15 cellular contexts compared by ENCODE assay signal in the genomic region with DNA sequence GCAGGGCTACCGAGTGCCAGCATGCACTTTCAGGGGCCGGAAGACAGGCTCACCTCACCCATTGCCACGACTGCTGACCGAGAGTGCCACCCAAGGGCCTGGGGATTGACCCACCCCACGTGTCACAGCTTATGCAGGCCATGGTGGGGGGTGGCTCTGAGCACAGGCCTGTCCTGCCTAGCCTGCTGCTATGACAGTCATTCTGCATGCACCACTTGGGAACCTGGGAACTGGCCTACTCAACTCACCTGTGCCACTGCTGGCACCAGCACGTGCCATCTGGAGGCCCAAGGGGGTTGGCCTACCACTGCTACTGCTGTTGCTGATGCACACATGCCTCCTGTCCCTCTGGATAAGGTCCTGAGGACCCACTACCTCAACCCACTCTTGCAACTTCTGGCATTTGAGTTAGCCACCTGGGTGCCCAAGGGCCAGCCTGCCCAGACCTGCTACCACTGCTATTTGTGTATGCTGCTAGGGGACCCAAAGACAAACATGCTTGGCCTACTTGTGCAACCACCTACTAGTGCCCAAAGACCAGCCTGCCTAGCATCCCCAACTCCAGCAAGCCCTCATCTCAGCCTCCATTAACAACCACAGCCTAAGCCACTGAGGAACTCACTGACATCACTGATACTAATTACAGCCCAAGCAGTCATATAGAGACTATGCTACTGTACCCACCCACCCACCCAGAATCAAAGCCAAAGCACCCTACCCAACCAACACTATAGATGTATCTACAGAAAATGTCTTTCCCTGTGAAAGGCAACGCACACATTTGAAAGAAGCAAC. TPM values are rescaled to one million over a fixed set of nuclear protein-coding genes. Genes with fewer than 3 reads are reported as not detected.
DNase-seq lines count a peak whose midpoint lies in the region; ATAC-seq and TF ChIP-seq lines count a peak whose summit lies in the region.
"Had no signal": no experiment of that assay in that cellular context is flagged by ENCODE, and none has a peak within 500 bp of the region (broad histone marks: within the 10 kb centered on the region; RNA-seq: fewer than 3 reads in every experiment).

No MANE protein-coding gene starts in this region.

- no peak overlapping the region for H2BK5ac ChIP-seq in trophoblast cell (ENCODE audit: low read depth, low read length, poor library complexity)

- ATAC-seq in omental fat pad (ENCODE audit: low FRiP score) (no peak), GM21723 (IDR thresholded peaks at IDR 0.05; ENCODE audit: unreplicated experiment) (no peak)

- no peak overlapping the region for H4K8ac ChIP-seq in trophoblast cell (ENCODE audit: low read depth, low read length)

- H2BK120ac ChIP-seq in trophoblast cell (ENCODE audit: insufficient read depth, low read length, poor library complexity) = no peak overlapping the region

- H3K23ac ChIP-seq in trophoblast cell (ENCODE audit: low read length) = no peak overlapping the region

- no peak overlapping the region for H4K12ac ChIP-seq in trophoblast cell (ENCODE audit: low read depth, low read length)

- no peak overlapping the region for H3K14ac ChIP-seq in trophoblast cell (ENCODE audit: low read length)

- H3K9ac ChIP-seq in trophoblast cell (ENCODE audit: low read length) = peak overlapping the region; percentile 38
- H3K9ac ChIP-seq: BLaER1 treated with 17β-estradiol and CSF1 and Interleukin-3, amounts not matched to agents 10 nM and 100 nM had no signal

- no peaks in the 10 kb centered on the region for H3K79me2 ChIP-seq in trophoblast cell (ENCODE audit: control insufficient read depth, insufficient read depth, low read length, poor library complexity)

- H3K27me3 ChIP-seq in trophoblast cell (ENCODE audit: insufficient read depth, low read length) = no peaks in the 10 kb centered on the region
- H3K27me3 ChIP-seq: BLaER1 treated with 17β-estradiol and CSF1 and Interleukin-3, amounts not matched to agents 10 nM and 100 nM had no signal

- no CpG with 5 or more reads among the region's 7 CpGs for WGBS in trophoblast cell (ENCODE audit: extremely low coverage, insufficient coverage, insufficient read length)

- H3K79me1 ChIP-seq in trophoblast cell (ENCODE audit: low read length) = no peaks in the 10 kb centered on the region

- H3K4ac ChIP-seq in trophoblast cell (ENCODE audit: low read depth, low read length) = no peak overlapping the region

- H2BK12ac ChIP-seq in trophoblast cell (ENCODE audit: low read length) = no peak overlapping the region

- H3K36me3 ChIP-seq in trophoblast cell (ENCODE audit: control insufficient read depth in 1 of 2, insufficient read depth in 2 of 2, low read length in 2 of 2) = no peaks in the 10 kb centered on the region
- H3K36me3 ChIP-seq: BLaER1 treated with 17β-estradiol and CSF1 and Interleukin-3, amounts not matched to agents 10 nM and 100 nM; HAP-1 had no signal

- no peak overlapping the region for H3K4me3 ChIP-seq in trophoblast cell (ENCODE audit: low read depth, low read length)
- H3K4me3 ChIP-seq: BLaER1 treated with 17β-estradiol and CSF1 and Interleukin-3, amounts not matched to agents 10 nM and 100 nM; HAP-1 had no signal

- H3K4me3 Mint-ChIP-seq in activated CD4-positive, alpha-beta T cell treated with anti-CD3 and anti-CD28 coated beads, Interleukin-2, amount 10 ng/mL, durations not matched to agents 24 days and 14 days = peak overlapping the region; percentile 20
- H3K4me3 Mint-ChIP-seq in activated CD4-positive, alpha-beta T cell treated with anti-CD3 and anti-CD28 coated beads, Interleukin-2, amount 10 ng/mL, durations not matched to agents 7 days and 5 days = no peak overlapping the region
- no peak overlapping the region for H3K4me3 Mint-ChIP-seq in activated T-helper 2 cell treated with anti-CD3 and anti-CD28 coated beads, Interferon-gamma antibody, Interleukin-2, Interleukin-4, amounts not matched to agents 10 μg/mL and 5 μg/mL and 100 μg/mL, durations not matched to agents 14 hours and 24 hours and 36 hours (ENCODE audit: low read depth)
- H3K4me3 Mint-ChIP-seq: CD4-positive, CD25-positive, alpha-beta regulatory T cell had no signal

- no peak overlapping the region for H3K4me2 ChIP-seq in trophoblast cell (ENCODE audit: low read length)
- H3K4me2 ChIP-seq: BLaER1 treated with 17β-estradiol and CSF1 and Interleukin-3, amounts not matched to agents 10 nM and 100 nM had no signal

- no peak overlapping the region for H3K18ac ChIP-seq in trophoblast cell (ENCODE audit: low read length)

- POLR2A ChIA-PET in activated CD4-positive, alpha-beta T cell treated with anti-CD3 and anti-CD28 coated beads, Interleukin-2, amount 10 ng/mL, durations not matched to agents 7 days and 5 days (lab: Charles Lee) = no interaction called here

- H3K4me1 Mint-ChIP-seq in activated CD4-positive, alpha-beta T cell treated with anti-CD3 and anti-CD28 coated beads, Interleukin-2, amount 10 ng/mL, durations not matched to agents 24 days and 14 days = peaks cover 19% of the 10 kb centered on the region
- H3K4me1 Mint-ChIP-seq in activated CD4-positive, alpha-beta T cell treated with anti-CD3 and anti-CD28 coated beads, Interleukin-2, amount 10 ng/mL, durations not matched to agents 7 days and 5 days = peaks cover 7% of the 10 kb centered on the region
- peaks cover 28% of the 10 kb centered on the region for H3K4me1 Mint-ChIP-seq in activated T-helper 2 cell treated with anti-CD3 and anti-CD28 coated beads, Interferon-gamma antibody, Interleukin-2, Interleukin-4, amounts not matched to agents 10 μg/mL and 5 μg/mL and 100 μg/mL, durations not matched to agents 14 hours and 24 hours and 36 hours (ENCODE audit: low read depth)

- no peaks in the 10 kb centered on the region for H3K4me1 ChIP-seq in trophoblast cell (ENCODE audit: control insufficient read depth in 1 of 2, insufficient read depth in 2 of 2, low read length in 2 of 2)
- H3K4me1 ChIP-seq: BLaER1 treated with 17β-estradiol and CSF1 and Interleukin-3, amounts not matched to agents 10 nM and 100 nM; HAP-1 had no signal

- DNase-seq in activated CD4-positive, alpha-beta T cell treated with anti-CD3 and anti-CD28 coated beads, Interleukin-2, amount 10 ng/mL, durations not matched to agents 24 days and 14 days = no peak
- DNase-seq in activated CD4-positive, alpha-beta T cell treated with anti-CD3 and anti-CD28 coated beads, Interleukin-2, amount 10 ng/mL, durations not matched to agents 7 days and 5 days = no peak
- DNase-seq in activated T-helper 2 cell treated with anti-CD3 and anti-CD28 coated beads, Interferon-gamma antibody, Interleukin-2, Interleukin-4, amounts not matched to agents 10 μg/mL and 5 μg/mL and 100 μg/mL, durations not matched to agents 14 hours and 24 hours and 36 hours (ENCODE audit: low spot score) = no peak
- no peak for DNase-seq in trophoblast cell
- DNase-seq in omental fat pad (ENCODE audit: low spot score) = no peak
- no peak for DNase-seq in activated naive CD4-positive, alpha-beta T cell (lab: John Stamatoyannopoulos, UW)
- DNase-seq: 8988T; AML-193; CD4-positive, CD25-positive, alpha-beta regulatory T cell; DMS53; GF-D8; IMR-90 had no signal

- H2AFZ ChIP-seq in trophoblast cell (ENCODE audit: insufficient read depth, low read length, poor library complexity) = no peak overlapping the region

- peaks cover 15% of the 10 kb centered on the region for H3K9me3 Mint-ChIP-seq in activated CD4-positive, alpha-beta T cell treated with anti-CD3 and anti-CD28 coated beads, Interleukin-2, amount 10 ng/mL, durations not matched to agents 24 days and 14 days
- peaks cover 30% of the 10 kb centered on the region for H3K9me3 Mint-ChIP-seq in activated CD4-positive, alpha-beta T cell treated with anti-CD3 and anti-CD28 coated beads, Interleukin-2, amount 10 ng/mL, durations not matched to agents 7 days and 5 days
- H3K9me3 Mint-ChIP-seq in activated T-helper 2 cell treated with anti-CD3 and anti-CD28 coated beads, Interferon-gamma antibody, Interleukin-2, Interleukin-4, amounts not matched to agents 10 μg/mL and 5 μg/mL and 100 μg/mL, durations not matched to agents 14 hours and 24 hours and 36 hours = peaks cover 54% of the 10 kb centered on the region

- H3K27ac Mint-ChIP-seq in activated CD4-positive, alpha-beta T cell treated with anti-CD3 and anti-CD28 coated beads, Interleukin-2, amount 10 ng/mL, durations not matched to agents 24 days and 14 days = peak overlapping the region; percentile 83
- H3K27ac Mint-ChIP-seq in activated CD4-positive, alpha-beta T cell treated with anti-CD3 and anti-CD28 coated beads, Interleukin-2, amount 10 ng/mL, durations not matched to agents 7 days and 5 days = no peak overlapping the region
- peak overlapping the region; percentile 56 for H3K27ac Mint-ChIP-seq in activated T-helper 2 cell treated with anti-CD3 and anti-CD28 coated beads, Interferon-gamma antibody, Interleukin-2, Interleukin-4, amounts not matched to agents 10 μg/mL and 5 μg/mL and 100 μg/mL, durations not matched to agents 14 hours and 24 hours and 36 hours
- H3K27ac Mint-ChIP-seq: CD4-positive, CD25-positive, alpha-beta regulatory T cell had no signal

- intact Hi-C loops in activated CD4-positive, alpha-beta T cell treated with anti-CD3 and anti-CD28 coated beads, Interleukin-2, amount 10 ng/mL, durations not matched to agents 24 days and 14 days (cut with micrococcal nuclease) = loop anchor here (1.0 kb wide), 1 partner anchor 10 kb away; no protein-coding TSS in a partner anchor
- intact Hi-C loops in activated T-helper 2 cell treated with anti-CD3 and anti-CD28 coated beads, Interferon-gamma antibody, Interleukin-2, Interleukin-4, amounts not matched to agents 10 μg/mL and 5 μg/mL and 100 μg/mL, durations not matched to agents 14 hours and 24 hours and 36 hours (cut with micrococcal nuclease) = no loop called here

- no peak overlapping the region for H2AK5ac ChIP-seq in trophoblast cell (ENCODE audit: low read length)

- H3K27ac ChIP-seq in trophoblast cell (ENCODE audit: low read depth, low read length) = no peak overlapping the region
- H3K27ac ChIP-seq: BLaER1 treated with 17β-estradiol and CSF1 and Interleukin-3, amounts not matched to agents 10 nM and 100 nM had no signal

- no peak overlapping the region for H4K91ac ChIP-seq in trophoblast cell (ENCODE audit: low read depth, low read length)

- H3K9me3 ChIP-seq in trophoblast cell (ENCODE audit: insufficient read depth, low read depth, low read length) = peaks cover 13% of the 10 kb centered on the region
- H3K9me3 ChIP-seq: HAP-1 had no signal

- no peaks in the 10 kb centered on the region for H3K27me3 Mint-ChIP-seq in activated CD4-positive, alpha-beta T cell treated with anti-CD3 and anti-CD28 coated beads, Interleukin-2, amount 10 ng/mL, durations not matched to agents 24 days and 14 days
- no peaks in the 10 kb centered on the region for H3K27me3 Mint-ChIP-seq in activated CD4-positive, alpha-beta T cell treated with anti-CD3 and anti-CD28 coated beads, Interleukin-2, amount 10 ng/mL, durations not matched to agents 7 days and 5 days
- H3K27me3 Mint-ChIP-seq in activated T-helper 2 cell treated with anti-CD3 and anti-CD28 coated beads, Interferon-gamma antibody, Interleukin-2, Interleukin-4, amounts not matched to agents 10 μg/mL and 5 μg/mL and 100 μg/mL, durations not matched to agents 14 hours and 24 hours and 36 hours (ENCODE audit: low read depth) = no peaks in the 10 kb centered on the region

- CTCF ChIA-PET in activated CD4-positive, alpha-beta T cell treated with anti-CD3 and anti-CD28 coated beads, Interleukin-2, amount 10 ng/mL, durations not matched to agents 7 days and 5 days (lab: Charles Lee) = interaction anchor here (0.6 kb wide), 1 partner anchor 262 kb away, joined by 3 read pairs; no protein-coding TSS in a partner anchor

- TF ChIP-seq CTCF in omental fat pad (IDR thresholded peaks at IDR 0.05) = no peak

- peaks cover 10% of the 10 kb centered on the region for H3K36me3 Mint-ChIP-seq in activated CD4-positive, alpha-beta T cell treated with anti-CD3 and anti-CD28 coated beads, Interleukin-2, amount 10 ng/mL, durations not matched to agents 24 days and 14 days (ENCODE audit: low read depth)
- peaks cover 2% of the 10 kb centered on the region for H3K36me3 Mint-ChIP-seq in activated CD4-positive, alpha-beta T cell treated with anti-CD3 and anti-CD28 coated beads, Interleukin-2, amount 10 ng/mL, durations not matched to agents 7 days and 5 days (ENCODE audit: low read depth)
- H3K36me3 Mint-ChIP-seq in activated T-helper 2 cell treated with anti-CD3 and anti-CD28 coated beads, Interferon-gamma antibody, Interleukin-2, Interleukin-4, amounts not matched to agents 10 μg/mL and 5 μg/mL and 100 μg/mL, durations not matched to agents 14 hours and 24 hours and 36 hours (ENCODE audit: low read depth) = peaks cover 25% of the 10 kb centered on the region

RNA-seq across cellular contexts. Expression of a gene that starts 59.0 kb away (rescaled TPM):
- 38.0 and 43.3 TPM in 2 replicates for total RNA-seq in activated CD4-positive, alpha-beta T cell treated with anti-CD3 and anti-CD28 coated beads, Interleukin-2, amount 10 ng/mL, durations not matched to agents 24 days and 14 days
- total RNA-seq in activated CD4-positive, alpha-beta T cell treated with anti-CD3 and anti-CD28 coated beads, Interleukin-2, amount 10 ng/mL, durations not matched to agents 7 days and 5 days = 10 to 100 TPM; 13.2 to 14.3 TPM
- 34.1 and 37.7 TPM in 2 replicates for total RNA-seq in activated T-helper 2 cell treated with anti-CD3 and anti-CD28 coated beads, Interferon-gamma antibody, Interleukin-2, Interleukin-4, amounts not matched to agents 10 μg/mL and 5 μg/mL and 100 μg/mL, durations not matched to agents 14 hours and 24 hours and 36 hours
- polyA plus RNA-seq in trophoblast cell (2013) = 19.8 and 20.8 TPM in 2 replicates
- 10 to 100 TPM; 10.6 to 20.3 (median 12.9) TPM for total RNA-seq in omental fat pad
